Comparison of ENCODE assay signal across 8 cellular contexts in genomic region chr11:66720223-66720898, GRCh38. TPM values are rescaled to one million over a fixed set of nuclear protein-coding genes. Genes with fewer than 3 reads are reported as not detected.
DNase-seq lines count a peak whose midpoint lies in the region; ATAC-seq, FAIRE-seq and TF ChIP-seq lines count a peak whose summit lies in the region.

No MANE protein-coding gene starts in this region.

- H3K36me3 Mint-ChIP-seq in immature natural killer cell = no peaks in the 10 kb centered on the region

- H3K4me3 Mint-ChIP-seq in immature natural killer cell = no peak overlapping the region

- no peak for ATAC-seq in HG03175 (IDR thresholded peaks at IDR 0.05; ENCODE audit: unreplicated experiment)
- no peak for ATAC-seq in GM19452 (IDR thresholded peaks at IDR 0.05; ENCODE audit: unreplicated experiment)

- H3K4me1 Mint-ChIP-seq in immature natural killer cell = peaks cover 0 to 5% of the 10 kb centered on the region in 2 donors

- H3K27ac Mint-ChIP-seq in immature natural killer cell = peak overlapping the region in 1 of 6 donors; percentile 55

- H3K27me3 Mint-ChIP-seq in immature natural killer cell (ENCODE audit: low read depth in 3 of 3) = peaks cover 4 to 18% (median 6%) of the 10 kb centered on the region in 3 donors

- peaks cover 0 to 2% (median 0%) of the 10 kb centered on the region in 6 donors for H3K9me3 Mint-ChIP-seq in immature natural killer cell

- DNase-seq in GM12891 (ENCODE audit: insufficient read length, low spot score) (no peak), NCI-H2107 (lab: John Stamatoyannopoulos, UW) (peak; percentile 83), immature natural killer cell (peak in 2 of 3 donors; percentile 20), 8988T (no peak)
- peak; percentile 70 for DNase-seq in activated effector memory CD4-positive, alpha-beta T cell treated with anti-CD3 and anti-CD28 coated beads, Interleukin-2, amount 50 U/mL, for 16 hours
- peak in 2 of 3 donors; percentile 33 to 40 for DNase-seq in stimulated activated CD4-positive, alpha-beta T cell treated with anti-CD3 and anti-CD28 coated beads, TNF-alpha, amount 100 ng/mL, for 48 hours (ENCODE audit: low read depth in 3 of 3)

- FAIRE-seq in GM12891 (lab: Jason Lieb, UNC) = peak; percentile 75

- TF ChIP-seq POLR2A in GM12891 (IDR thresholded peaks at IDR 0.05; ENCODE audit: low read depth, low read length) = no peak

TF ChIP-seq in GM12891, 5 proteins besides CTCF, POLR2A, EP300 and RAD21:
- TF ChIP-seq POLR2AphosphoS5 (IDR thresholded peaks at IDR 0.05; ENCODE audit: low read depth, low read length) (no peak), POU2F2 (IDR thresholded peaks at IDR 0.05; ENCODE audit: low read depth, low read length) (no peak), TAF1 (IDR thresholded peaks at IDR 0.05; ENCODE audit: low read depth, low read length) (no peak), SPI1 (IDR thresholded peaks at IDR 0.05; ENCODE audit: low read depth, low read length) (no peak), PAX5 (IDR thresholded peaks at IDR 0.05; ENCODE audit: insufficient read depth, low read length, severe bottlenecking) (no peak)

RNA-seq across cellular contexts. Expression of gene SPTBN2, which starts 8.7 kb away (rescaled TPM):
- 0.31 TPM for polyA plus RNA-seq in GM12891 (2012; ENCODE audit: low read depth, missing spikeins)
- polyA plus RNA-seq in immature natural killer cell = not detected

RNA-seq across cellular contexts. Expression of gene RBM4B, which starts 42.7 kb away (rescaled TPM):
- 11.9 TPM for polyA plus RNA-seq in GM12891 (2012; ENCODE audit: low read depth, missing spikeins)
- polyA plus RNA-seq in immature natural killer cell = 10 to 100 TPM in 2 of 3 donors, 1 to 10 TPM in 1; 8.6 to 24.6 (median 16.0) TPM

Comparison
In these comparisons a context has a peak if more than half of its experiments do, and no peak if none do; other contexts are left out.
1. DNase-seq: peak in NCI-H2107 (single experiment), activated effector memory CD4-positive, alpha-beta T cell treated with anti-CD3 and anti-CD28 coated beads, Interleukin-2, amount 50 U/mL, for 16 hours (single experiment), immature natural killer cell (2 of 3) and stimulated activated CD4-positive, alpha-beta T cell treated with anti-CD3 and anti-CD28 coated beads, TNF-alpha, amount 100 ng/mL, for 48 hours (2 of 3); none in GM12891 (single experiment) and 8988T (single experiment).